Comparison of ENCODE assay signal across 34 cellular contexts in genomic region chr18:79756143-79756500, GRCh38. TPM values are rescaled to one million over a fixed set of nuclear protein-coding genes. Genes with fewer than 3 reads are reported as not detected.
"Had no signal": no experiment of that assay in that cellular context is flagged by ENCODE, and none has a peak within 500 bp of the region (broad histone marks: within the 10 kb centered on the region; RNA-seq: fewer than 3 reads in every experiment).

No MANE protein-coding gene starts in this region.

- ATAC-seq: activated CD4-positive, alpha-beta T cell treated with anti-CD3 and anti-CD28 coated beads for 36 hours had no signal

- H3K27ac ChIP-seq: adrenal gland, breast epithelium, KMS-11, SJCRH30, VCaP had no signal

- H3K4me1 ChIP-seq: adrenal gland, breast epithelium, SJCRH30 had no signal

- H3K4me3 Mint-ChIP-seq: activated CD4-positive, alpha-beta memory T cell treated with anti-CD3 and anti-CD28 coated beads, Interleukin-2, amount 10 ng/mL, durations not matched to agents 7 days and 5 days; activated CD4-positive, alpha-beta T cell treated with anti-CD3 and anti-CD28 coated beads for 36 hours; activated naive CD4-positive, alpha-beta T cell treated with anti-CD3 and anti-CD28 coated beads for 36 hours; activated naive CD8-positive, alpha-beta T cell; activated T-helper 1 cell treated with anti-CD3 and anti-CD28 coated beads, Interleukin-12 subunit alpha, Interleukin-12 subunit beta, Interleukin-2, Interleukin-4 antibody, amounts not matched to agents 30 ng/mL and 10 ng/mL and 1 ng/mL, durations not matched to agents 14 hours and 24 hours and 36 hours had no signal

- H3K27me3 Mint-ChIP-seq: activated CD4-positive, alpha-beta memory T cell treated with anti-CD3 and anti-CD28 coated beads, Interleukin-2, amount 10 ng/mL, durations not matched to agents 7 days and 5 days; activated CD4-positive, alpha-beta T cell treated with anti-CD3 and anti-CD28 coated beads for 36 hours; activated naive CD8-positive, alpha-beta T cell had no signal

- H3K9me3 ChIP-seq: adrenal gland, breast epithelium, MG63, SJCRH30, SK-N-SH had no signal

- DNase-seq: activated CD4-positive, alpha-beta memory T cell treated with anti-CD3 and anti-CD28 coated beads, Interleukin-2, amount 10 ng/mL, durations not matched to agents 7 days and 5 days; activated CD4-positive, alpha-beta T cell treated with anti-CD3 and anti-CD28 coated beads for 36 hours; activated CD4-positive, alpha-beta T cell treated with anti-CD3 and anti-CD28 coated beads, Interleukin-2, amount 50 U/mL, for 1 hour; activated gamma-delta T cell; activated naive CD4-positive, alpha-beta T cell treated with anti-CD3 and anti-CD28 coated beads for 36 hours; activated T-cell treated with anti-CD3 and anti-CD28 coated beads for 4 hours; adrenal gland; anterior cingulate cortex; central memory CD4-positive, alpha-beta T cell; MG63; MV-4-11; NCI-H1092 treated with DMSO at 0.1 percent for 48 hours; NCI-H1417 treated with DMSO at 0.1 percent for 48 hours; NCI-H1694; NCI-H2029; NCI-H2107; NCI-H2171 treated with DMSO at 0.1 percent for 48 hours; NCI-H226; NCI-H510A; NCI-H526 treated with DMSO at 0.1 percent for 48 hours; NCI-H82; NK-92 treated with Interleukin-12 subunit alpha and Interleukin-12 subunit beta, amount 100 ng/mL, for 24 hours; OCI-M1; Right ventricle myocardium superior; RPMI8226; SJCRH30; SK-N-SH had no signal

- H3K27me3 ChIP-seq: adrenal gland, breast epithelium, MG63, SJCRH30 had no signal

- H3K27ac Mint-ChIP-seq: activated CD4-positive, alpha-beta memory T cell treated with anti-CD3 and anti-CD28 coated beads, Interleukin-2, amount 10 ng/mL, durations not matched to agents 7 days and 5 days; activated CD4-positive, alpha-beta T cell treated with anti-CD3 and anti-CD28 coated beads for 36 hours; activated naive CD4-positive, alpha-beta T cell treated with anti-CD3 and anti-CD28 coated beads for 36 hours; activated naive CD8-positive, alpha-beta T cell; activated T-helper 1 cell treated with anti-CD3 and anti-CD28 coated beads, Interleukin-12 subunit alpha, Interleukin-12 subunit beta, Interleukin-2, Interleukin-4 antibody, amounts not matched to agents 30 ng/mL and 10 ng/mL and 1 ng/mL, durations not matched to agents 14 hours and 24 hours and 36 hours had no signal

- H3K4me3 ChIP-seq: adrenal gland, breast epithelium, MG63, SJCRH30 had no signal

- H3K4me2 ChIP-seq: KMS-11, SK-N-SH had no signal

- H3K4me1 Mint-ChIP-seq: activated CD4-positive, alpha-beta memory T cell treated with anti-CD3 and anti-CD28 coated beads, Interleukin-2, amount 10 ng/mL, durations not matched to agents 7 days and 5 days; activated CD4-positive, alpha-beta T cell treated with anti-CD3 and anti-CD28 coated beads for 36 hours had no signal

- H3K9me3 Mint-ChIP-seq: activated T-helper 1 cell treated with anti-CD3 and anti-CD28 coated beads, Interleukin-12 subunit alpha, Interleukin-12 subunit beta, Interleukin-2, Interleukin-4 antibody, amounts not matched to agents 30 ng/mL and 10 ng/mL and 1 ng/mL, durations not matched to agents 14 hours and 24 hours and 36 hours had no signal

- H3K9ac ChIP-seq: KMS-11, SK-N-SH had no signal

- H3K36me3 ChIP-seq: breast epithelium, MG63, SJCRH30 had no signal

RNA-seq across cellular contexts. Expression of gene KCNG2, which starts 41.6 kb away (rescaled TPM):
- total RNA-seq: activated CD4-positive, alpha-beta memory T cell treated with anti-CD3 and anti-CD28 coated beads, Interleukin-2, amount 10 ng/mL, durations not matched to agents 7 days and 5 days; activated CD4-positive, alpha-beta T cell treated with anti-CD3 and anti-CD28 coated beads for 36 hours; activated CD8-positive, alpha-beta memory T cell treated with anti-CD3 and anti-CD28 coated beads for 36 hours; activated naive CD4-positive, alpha-beta T cell treated with anti-CD3 and anti-CD28 coated beads for 36 hours; activated T-helper 1 cell treated with anti-CD3 and anti-CD28 coated beads, Interleukin-12 subunit alpha, Interleukin-12 subunit beta, Interleukin-2, Interleukin-4 antibody, amounts not matched to agents 30 ng/mL and 10 ng/mL and 1 ng/mL, durations not matched to agents 14 hours and 24 hours and 36 hours; Right ventricle myocardium superior; SJCRH30; T-helper 2 cell treated with Interferon-gamma antibody and Interleukin-4, amounts not matched to agents 100 ng/mL and 5 ng/mL, for 36 hours had no signal
